10 cellular contexts compared by ENCODE assay signal in the genomic region with DNA sequence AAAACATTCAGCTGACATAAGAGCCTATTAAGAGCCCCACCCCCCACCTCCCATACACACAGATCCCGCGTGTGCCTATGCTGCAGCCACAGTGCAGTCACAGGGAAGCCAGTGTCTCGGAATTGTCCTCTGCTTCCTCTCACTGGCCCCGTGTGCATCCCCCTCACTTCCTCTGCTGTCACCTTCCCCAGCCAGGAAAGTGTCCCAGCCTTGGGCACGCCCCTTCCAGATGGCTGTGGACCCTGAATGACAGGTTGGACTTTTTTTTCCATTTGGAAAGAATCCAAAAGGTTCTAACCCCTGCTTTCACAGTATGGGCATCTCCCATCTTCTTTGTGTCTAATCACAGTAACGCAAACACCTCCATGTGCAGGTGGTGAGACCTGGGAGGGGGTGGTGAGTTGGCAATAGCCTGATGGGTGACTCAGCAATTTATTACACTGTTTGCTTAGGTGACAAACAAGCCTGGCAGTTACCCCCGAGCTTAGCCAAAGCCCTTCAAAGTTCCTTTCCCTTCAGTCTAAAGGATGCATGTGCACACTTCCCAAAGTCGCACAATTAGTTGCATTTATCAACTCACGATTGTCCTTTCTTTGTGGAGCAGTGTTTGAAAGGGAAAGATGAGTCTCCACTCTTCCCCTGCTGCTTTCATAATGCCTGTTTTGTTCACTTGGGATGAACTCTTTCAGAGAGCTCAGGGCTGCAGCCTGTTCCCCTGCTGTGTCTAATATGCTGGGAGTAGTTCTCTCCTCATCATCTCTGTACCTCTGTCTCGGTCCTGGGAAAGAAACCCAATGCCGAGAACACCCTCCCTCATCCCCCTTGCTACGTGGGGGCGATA.
DNase-seq lines count a peak whose midpoint lies in the region; ATAC-seq and TF ChIP-seq lines count a peak whose summit lies in the region.
"Had no signal": no experiment of that assay in that cellular context is flagged by ENCODE, and none has a peak within 500 bp of the region (broad histone marks: within the 10 kb centered on the region; RNA-seq: fewer than 3 reads in every experiment).

No MANE protein-coding gene starts in this region.

- H3K4me2 ChIP-seq in PC-9 (peak overlapping the region; percentile 63), hepatocyte (no peak overlapping the region)

- DNase-seq in CD4-positive, alpha-beta T cell, result no peak
- DNase-seq in LNCaP clone FGC (ENCODE audit: low read depth), result peak; percentile 83
- peak; percentile 84 to 89 for DNase-seq in PC-9
- peak; percentile 48 for DNase-seq in hepatocyte (ENCODE audit: low spot score)
- DNase-seq in OCI-M1 (lab: John Stamatoyannopoulos, UW), result no peak
- DNase-seq in amniotic stem cell (lab: John Stamatoyannopoulos, UW), result no peak
- DNase-seq in activated CD4-positive, alpha-beta T cell treated with anti-CD3 and anti-CD28 coated beads, Interleukin-2, amount 10 ng/mL, durations not matched to agents 24 days and 14 days, result no peak
- DNase-seq: effector CD8-positive, alpha-beta T cell; stimulated activated naive CD4-positive, alpha-beta T cell treated with Interleukin-2 at 50 U/mL for 16 hours had no signal

- 69% methylated on average over 13 of the region's 13 CpGs for WGBS in hepatocyte (ENCODE audit: low lambda C conversion rate, missing lambda C conversion rate)

- H3K4me3 ChIP-seq in LNCaP clone FGC (ENCODE audit: low read depth, low read length) (no peak overlapping the region), PC-9 (peak overlapping the region; percentile 13; the same call in 1 of the 2 replicates), hepatocyte (no peak overlapping the region)

- intact Hi-C loops in CD4-positive, alpha-beta T cell (cut with DNase I, micrococcal nuclease), result no loop called here
- intact Hi-C loops in PC-9 (cut with micrococcal nuclease; ENCODE audit: unreplicated experiment), result loop anchor here (2.0 to 10.0 kb wide), 3 partner anchors 70 to 704 kb away; a partner anchor contains a TSS
- intact Hi-C loops in activated CD4-positive, alpha-beta T cell treated with anti-CD3 and anti-CD28 coated beads, Interleukin-2, amount 10 ng/mL, durations not matched to agents 24 days and 14 days (cut with micrococcal nuclease), result no loop called here

- no peaks in the 10 kb centered on the region for H3K27me3 Mint-ChIP-seq in CD4-positive, alpha-beta T cell
- H3K27me3 Mint-ChIP-seq in activated CD4-positive, alpha-beta T cell treated with anti-CD3 and anti-CD28 coated beads, Interleukin-2, amount 10 ng/mL, durations not matched to agents 24 days and 14 days, result no peaks in the 10 kb centered on the region

- CTCF ChIA-PET in CD4-positive, alpha-beta T cell (lab: Charles Lee), result no interaction called here
- CTCF ChIA-PET in PC-9 (lab: Charles Lee), result interaction anchor here (0.5 to 0.6 kb wide), 2 partner anchors 76 to 115 kb away, joined by 5 read pairs; no protein-coding TSS in a partner anchor

- POLR2A ChIA-PET in CD4-positive, alpha-beta T cell (lab: Charles Lee), result no interaction called here
- POLR2A ChIA-PET in PC-9 (lab: Charles Lee; ENCODE audit: unreplicated experiment), result interaction anchor here (0.6 to 0.7 kb wide), 2 partner anchors 36 to 359 kb away, joined by 4 to 7 read pairs; no protein-coding TSS in a partner anchor

- H2AFZ ChIP-seq in PC-9 (no peak overlapping the region), hepatocyte (no peak overlapping the region)

- H3K36me3 Mint-ChIP-seq in CD4-positive, alpha-beta T cell (ENCODE audit: low read depth), result peaks cover 79% of the 10 kb centered on the region
- H3K36me3 Mint-ChIP-seq in activated CD4-positive, alpha-beta T cell treated with anti-CD3 and anti-CD28 coated beads, Interleukin-2, amount 10 ng/mL, durations not matched to agents 24 days and 14 days (ENCODE audit: low read depth), result peaks cover 5% of the 10 kb centered on the region

- peaks cover 5% of the 10 kb centered on the region for H3K4me1 Mint-ChIP-seq in CD4-positive, alpha-beta T cell (ENCODE audit: low read depth)
- H3K4me1 Mint-ChIP-seq in activated CD4-positive, alpha-beta T cell treated with anti-CD3 and anti-CD28 coated beads, Interleukin-2, amount 10 ng/mL, durations not matched to agents 24 days and 14 days, result peaks cover 5% of the 10 kb centered on the region

- no peaks in the 10 kb centered on the region for H3K9me3 Mint-ChIP-seq in CD4-positive, alpha-beta T cell
- no peaks in the 10 kb centered on the region for H3K9me3 Mint-ChIP-seq in activated CD4-positive, alpha-beta T cell treated with anti-CD3 and anti-CD28 coated beads, Interleukin-2, amount 10 ng/mL, durations not matched to agents 24 days and 14 days

- H3K4me1 ChIP-seq in PC-9 (replicated peaks; ENCODE audit: insufficient read depth) (peaks cover 52% of the 10 kb centered on the region), hepatocyte (ENCODE audit: insufficient read depth) (peaks cover 28% of the 10 kb centered on the region)

- H3K9me2 ChIP-seq in PC-9 (ENCODE audit: insufficient read depth) (no peaks in the 10 kb centered on the region), hepatocyte (replicated peaks; ENCODE audit: insufficient read depth) (no peaks in the 10 kb centered on the region)

- TF ChIP-seq CTCF in CD4-positive, alpha-beta T cell (IDR thresholded peaks at IDR 0.05), result no peak
- TF ChIP-seq CTCF in LNCaP clone FGC (IDR thresholded peaks at IDR 0.05; ENCODE audit: control insufficient read depth, extremely low read depth, insufficient read depth), result no peak
- no peak for TF ChIP-seq CTCF in PC-9 (conservative IDR thresholded peaks at IDR 0.05)
- TF ChIP-seq CTCF in hepatocyte (IDR thresholded peaks at IDR 0.05; ENCODE audit: poor library complexity), result no peak

- no peak for ATAC-seq in CD4-positive, alpha-beta T cell (ENCODE audit: poor library complexity)
- ATAC-seq in GM19467 (IDR thresholded peaks at IDR 0.05; ENCODE audit: unreplicated experiment), result no peak

- H4K20me1 ChIP-seq in PC-9 (ENCODE audit: insufficient read depth) (no peaks in the 10 kb centered on the region), hepatocyte (ENCODE audit: insufficient read depth, poor library complexity, severe bottlenecking) (no peaks in the 10 kb centered on the region)

- H3F3A ChIP-seq in PC-9 (ENCODE audit: insufficient read depth, low read depth), result peaks cover 38% of the 10 kb centered on the region

- no peaks in the 10 kb centered on the region for H3K9me3 ChIP-seq in CD4-positive, alpha-beta T cell (ENCODE audit: control insufficient read depth, low read length)
- H3K9me3 ChIP-seq in PC-9 (ENCODE audit: insufficient read depth, low read depth) (no peaks in the 10 kb centered on the region), hepatocyte (ENCODE audit: low read depth) (no peaks in the 10 kb centered on the region)

- H3K79me2 ChIP-seq in PC-9 (ENCODE audit: low read depth) (no peaks in the 10 kb centered on the region), hepatocyte (no peaks in the 10 kb centered on the region)

- H3K27me3 ChIP-seq in CD4-positive, alpha-beta T cell (ENCODE audit: control insufficient read depth, insufficient read depth, low read length), result no peaks in the 10 kb centered on the region
- H3K27me3 ChIP-seq in PC-9 (ENCODE audit: insufficient read depth, low read depth) (no peaks in the 10 kb centered on the region), hepatocyte (no peaks in the 10 kb centered on the region)

- H3K27ac ChIP-seq in CD4-positive, alpha-beta T cell (ENCODE audit: low read depth, low read length), result no peak overlapping the region
- H3K27ac ChIP-seq in PC-9 (peak overlapping the region; percentile 58), hepatocyte (no peak overlapping the region)

- peak overlapping the region; percentile 53 for H3K27ac Mint-ChIP-seq in CD4-positive, alpha-beta T cell
- H3K27ac Mint-ChIP-seq in activated CD4-positive, alpha-beta T cell treated with anti-CD3 and anti-CD28 coated beads, Interleukin-2, amount 10 ng/mL, durations not matched to agents 24 days and 14 days, result no peak overlapping the region

- BruUV-seq in PC-9 (replicated peaks; lab: Mats Ljungman, UMichigan), result TSS peak; percentile 82

- no peaks in the 10 kb centered on the region for H3K36me3 ChIP-seq in PC-9 (ENCODE audit: low read depth)
- H3K36me3 ChIP-seq in hepatocyte (replicated peaks; ENCODE audit: insufficient read depth, low read depth), result no peaks in the 10 kb centered on the region

- no peak overlapping the region for H3K4me3 Mint-ChIP-seq in CD4-positive, alpha-beta T cell
- no peak overlapping the region for H3K4me3 Mint-ChIP-seq in activated CD4-positive, alpha-beta T cell treated with anti-CD3 and anti-CD28 coated beads, Interleukin-2, amount 10 ng/mL, durations not matched to agents 24 days and 14 days

Comparison
In these comparisons a context has a peak if more than half of its experiments do, and no peak if none do; other contexts are left out.
1. DNase-seq: peak in LNCaP clone FGC (single experiment), PC-9 (2 of 2) and hepatocyte (single experiment); none in CD4-positive, alpha-beta T cell (0 of 10), OCI-M1 (single experiment), amniotic stem cell (single experiment) and activated CD4-positive, alpha-beta T cell treated with anti-CD3 and anti-CD28 coated beads, Interleukin-2, amount 10 ng/mL, durations not matched to agents 24 days and 14 days (single experiment).